ENCODE assay signal across 34 cellular contexts in genomic region chr13:107296804-107297203, GRCh38.
DNase-seq lines count a peak whose midpoint lies in the region; ATAC-seq and TF ChIP-seq lines count a peak whose summit lies in the region.
"Had no signal": no experiment of that assay in that cellular context is flagged by ENCODE, and none has a peak within 500 bp of the region (broad histone marks: within the 10 kb centered on the region; RNA-seq: fewer than 3 reads in every experiment).

No MANE protein-coding gene starts in this region.

- H3K4me3 ChIP-seq in astrocyte of the spinal cord (ENCODE audit: low read depth, low read length), result no peak overlapping the region
- no peak overlapping the region for H3K4me3 ChIP-seq in fibroblast of villous mesenchyme (ENCODE audit: low read depth, low read length)
- H3K4me3 ChIP-seq: GM23338, K562, left lung, ovary, skin epidermis, upper lobe of left lung had no signal

- no peak overlapping the region for H3K27ac Mint-ChIP-seq in chondrocyte (ENCODE audit: unreplicated experiment)
- H3K27ac Mint-ChIP-seq: activated naive CD8-positive, alpha-beta T cell; CD4-positive, CD25-positive, alpha-beta regulatory T cell; GM23338; HFFc6; memory B cell; stimulated activated naive B cell treated with anti-CD40 and anti-IgM and Interleukin-4, amounts not matched to agents 10 μg/mL and 1 μg/mL and 100 μg/mL, for 72 hours had no signal

- H3K36me3 Mint-ChIP-seq in chondrocyte (ENCODE audit: low read depth), result no peaks in the 10 kb centered on the region
- H3K36me3 Mint-ChIP-seq: activated naive CD8-positive, alpha-beta T cell; CD4-positive, CD25-positive, alpha-beta regulatory T cell; memory B cell; stimulated activated naive B cell treated with anti-CD40 and anti-IgM and Interleukin-4, amounts not matched to agents 10 μg/mL and 1 μg/mL and 100 μg/mL, for 72 hours had no signal

- in situ Hi-C loops in astrocyte of the spinal cord (cut with HindIII; ENCODE audit: low sequenced_read_pairs), result no loop called here

- no peaks in the 10 kb centered on the region for H3K4me1 Mint-ChIP-seq in chondrocyte (ENCODE audit: low read depth)
- H3K4me1 Mint-ChIP-seq: CD4-positive, CD25-positive, alpha-beta regulatory T cell; memory B cell; stimulated activated naive B cell treated with anti-CD40 and anti-IgM and Interleukin-4, amounts not matched to agents 10 μg/mL and 1 μg/mL and 100 μg/mL, for 72 hours had no signal

- H3K27me3 Mint-ChIP-seq in chondrocyte (ENCODE audit: low read depth), result no peaks in the 10 kb centered on the region
- H3K27me3 Mint-ChIP-seq: activated naive CD8-positive, alpha-beta T cell; CD4-positive, CD25-positive, alpha-beta regulatory T cell; memory B cell; stimulated activated naive B cell treated with anti-CD40 and anti-IgM and Interleukin-4, amounts not matched to agents 10 μg/mL and 1 μg/mL and 100 μg/mL, for 72 hours had no signal

- no peaks in the 10 kb centered on the region for H3K9me3 Mint-ChIP-seq in chondrocyte (ENCODE audit: low read depth)

- H3K4me3 Mint-ChIP-seq in chondrocyte (ENCODE audit: unreplicated experiment), result no peak overlapping the region
- H3K4me3 Mint-ChIP-seq: activated naive CD8-positive, alpha-beta T cell; CD4-positive, CD25-positive, alpha-beta regulatory T cell; GM23338; HFFc6; memory B cell; stimulated activated naive B cell treated with anti-CD40 and anti-IgM and Interleukin-4, amounts not matched to agents 10 μg/mL and 1 μg/mL and 100 μg/mL, for 72 hours had no signal

- no peak for ATAC-seq in HG02938 (IDR thresholded peaks at IDR 0.05; ENCODE audit: unreplicated experiment)
- ATAC-seq: GM23338; K562; left lung; Panc1; stimulated activated naive B cell treated with anti-CD40 and anti-IgM and Interleukin-4, amounts not matched to agents 10 μg/mL and 1 μg/mL and 100 μg/mL, for 72 hours had no signal

- no peak for TF ChIP-seq CTCF in astrocyte of the spinal cord (IDR thresholded peaks at IDR 0.05; ENCODE audit: low read depth, low read length)
- no peak for TF ChIP-seq CTCF in fibroblast of villous mesenchyme (IDR thresholded peaks at IDR 0.05; ENCODE audit: insufficient read depth, low read depth, low read length)
- TF ChIP-seq CTCF in chondrocyte (IDR thresholded peaks at IDR 0.05), result no peak

- peak; percentile 7 for DNase-seq in Daoy (ENCODE audit: low read depth)
- peak; percentile 76 for DNase-seq in NCI-H226
- DNase-seq in astrocyte of the spinal cord (ENCODE audit: low read depth, low spot score), result peak; percentile 15
- DNase-seq in fibroblast of villous mesenchyme (ENCODE audit: low read depth), result peak; percentile 20
- no peak for DNase-seq in chondrocyte (ENCODE audit: low spot score)
- DNase-seq in activated effector memory CD4-positive, alpha-beta T cell treated with anti-CD3 and anti-CD28 coated beads, Interleukin-2, amount 50 U/mL, for 16 hours, result no peak
- DNase-seq in stimulated activated CD4-positive, alpha-beta T cell treated with anti-CD3 and anti-CD28 coated beads, Interleukin-2, amount 100 ng/mL, for 48 hours, result no peak
- DNase-seq: activated CD4-positive, alpha-beta T cell treated with anti-CD3 and anti-CD28 coated beads for 4 hours; activated effector memory CD4-positive, alpha-beta T cell treated with Interleukin-2 at 50 U/mL for 16 hours; activated T-cell treated with anti-CD3 and anti-CD28 coated beads, Interleukin-2, amount 50 U/mL, for 1 hour; aorta; Calu3; CD4-positive, CD25-positive, alpha-beta regulatory T cell; central memory CD4-positive, alpha-beta T cell; DND-41; glutamatergic neuron; HFFc6; islet precursor cell; left lung; NCI-H1105 treated with DMSO at 0.1 percent for 48 hours; NCI-H187 treated with DMSO at 0.1 percent for 48 hours; NCI-H526; ovary; stimulated activated naive B cell treated with anti-CD40 and anti-IgM and Interleukin-4, amounts not matched to agents 10 μg/mL and 1 μg/mL and 100 μg/mL, for 72 hours; T-helper 9 cell; upper lobe of left lung; WERI-Rb-1 had no signal

Comparison
In these comparisons a context has a peak if more than half of its experiments do, and no peak if none do; other contexts are left out.
1. DNase-seq: peak in Daoy (single experiment), NCI-H226 (single experiment), astrocyte of the spinal cord (single experiment) and fibroblast of villous mesenchyme (single experiment); none in chondrocyte (single experiment), activated effector memory CD4-positive, alpha-beta T cell treated with anti-CD3 and anti-CD28 coated beads, Interleukin-2, amount 50 U/mL, for 16 hours (single experiment) and stimulated activated CD4-positive, alpha-beta T cell treated with anti-CD3 and anti-CD28 coated beads, Interleukin-2, amount 100 ng/mL, for 48 hours (0 of 2).